8 cellular contexts compared by ENCODE assay signal in genomic region chr10:13890617-13891541, GRCh38.
A peak's percentile ranks its signal among the peaks of the same experiment; 100 is the strongest.
DNase-seq lines count a peak whose midpoint lies in the region; ATAC-seq and TF ChIP-seq lines count a peak whose summit lies in the region.

No MANE protein-coding gene starts in this region.

- no peak for TF ChIP-seq POLR2A in erythroblast (IDR thresholded peaks at IDR 0.05; ENCODE audit: low read length)

- in situ Hi-C loops in astrocyte of the cerebellum (cut with HindIII; ENCODE audit: low sequenced_read_pairs), result no loop called here

- DNase-seq in stimulated activated naive CD8-positive, alpha-beta T cell treated with anti-CD3 and anti-CD28 coated beads, Interleukin-15, Interleukin-2, amounts not matched to agents 100 U/mL and 50 U/mL, for 24 hours, result no peak
- DNase-seq in astrocyte of the cerebellum (ENCODE audit: low read depth), result peak; percentile 31
- DNase-seq in iPS-NIHi11 (ENCODE audit: low spot score), result peak; percentile 38
- DNase-seq in smooth muscle cell (lab: John Stamatoyannopoulos, UW; ENCODE audit: unreplicated experiment), result no peak
- no peak for DNase-seq in HuH-7 (ENCODE audit: low spot score)
- DNase-seq in erythroblast (lab: John Stamatoyannopoulos, UW), result no peak

- no peaks in the 10 kb centered on the region for H3K79me2 ChIP-seq in smooth muscle cell (ENCODE audit: low read depth)

- H3K4me1 ChIP-seq in smooth muscle cell (ENCODE audit: low read depth), result peaks cover 6% of the 10 kb centered on the region

- 3% methylated on average over 41 of the region's 41 CpGs for WGBS in smooth muscle cell (ENCODE audit: low lambda C conversion rate)

- H3K9me3 ChIP-seq in smooth muscle cell (replicated peaks; ENCODE audit: low read depth), result no peaks in the 10 kb centered on the region

- H3K9me3 Mint-ChIP-seq in stimulated activated naive CD8-positive, alpha-beta T cell treated with anti-CD3 and anti-CD28 coated beads, Interleukin-15, Interleukin-2, amounts not matched to agents 100 ng/mL and 50 ng/mL, for 24 hours, result no peaks in the 10 kb centered on the region

- TF ChIP-seq CTCF in astrocyte of the cerebellum (IDR thresholded peaks at IDR 0.05; ENCODE audit: low read depth, low read length, missing control alignments), result no peak
- TF ChIP-seq CTCF in smooth muscle cell (IDR thresholded peaks at IDR 0.05; ENCODE audit: borderline replicate concordance, insufficient read depth, poor library complexity, severe bottlenecking), result no peak

- peaks cover 75% of the 10 kb centered on the region for H3K27me3 ChIP-seq in smooth muscle cell (ENCODE audit: low read depth)

- H4K20me1 ChIP-seq in smooth muscle cell (ENCODE audit: low read depth), result peaks cover 4% of the 10 kb centered on the region

- peak overlapping the region; percentile 86 for H3K4me2 ChIP-seq in smooth muscle cell

- peaks cover 69% of the 10 kb centered on the region for H3K27me3 Mint-ChIP-seq in stimulated activated naive CD8-positive, alpha-beta T cell treated with anti-CD3 and anti-CD28 coated beads, Interleukin-15, Interleukin-2, amounts not matched to agents 100 ng/mL and 50 ng/mL, for 24 hours

- peak overlapping the region; percentile 63 for H3K4me3 Mint-ChIP-seq in stimulated activated naive CD8-positive, alpha-beta T cell treated with anti-CD3 and anti-CD28 coated beads, Interleukin-15, Interleukin-2, amounts not matched to agents 100 ng/mL and 50 ng/mL, for 24 hours

- H3K27ac Mint-ChIP-seq in stimulated activated naive CD8-positive, alpha-beta T cell treated with anti-CD3 and anti-CD28 coated beads, Interleukin-15, Interleukin-2, amounts not matched to agents 100 ng/mL and 50 ng/mL, for 24 hours, result no peak overlapping the region

- peak overlapping the region; percentile 32 for H3K9ac ChIP-seq in smooth muscle cell (ENCODE audit: low read depth)

- peak overlapping the region; percentile 42 for H2AFZ ChIP-seq in smooth muscle cell (ENCODE audit: low read depth)

- H3F3A ChIP-seq in smooth muscle cell (ENCODE audit: low read depth), result no peaks in the 10 kb centered on the region

- ATAC-seq in stimulated activated naive CD8-positive, alpha-beta T cell treated with anti-CD3 and anti-CD28 coated beads, Interleukin-15, Interleukin-2, amounts not matched to agents 100 U/mL and 50 U/mL, for 24 hours, result no peak
- no peak for ATAC-seq in GM21367 (IDR thresholded peaks at IDR 0.05; ENCODE audit: unreplicated experiment)

- peaks cover 18% of the 10 kb centered on the region for H3K4me1 Mint-ChIP-seq in stimulated activated naive CD8-positive, alpha-beta T cell treated with anti-CD3 and anti-CD28 coated beads, Interleukin-15, Interleukin-2, amounts not matched to agents 100 ng/mL and 50 ng/mL, for 24 hours (ENCODE audit: low read depth)

- H3K36me3 ChIP-seq in smooth muscle cell (ENCODE audit: low read depth), result no peaks in the 10 kb centered on the region

- H3K27ac ChIP-seq in smooth muscle cell (ENCODE audit: low read depth), result no peak overlapping the region

- H3K36me3 Mint-ChIP-seq in stimulated activated naive CD8-positive, alpha-beta T cell treated with anti-CD3 and anti-CD28 coated beads, Interleukin-15, Interleukin-2, amounts not matched to agents 100 ng/mL and 50 ng/mL, for 24 hours (ENCODE audit: low read depth), result no peaks in the 10 kb centered on the region

- H3K4me3 ChIP-seq in astrocyte of the cerebellum (ENCODE audit: low read depth, low read length) (peak overlapping the region; percentile 56), smooth muscle cell (peak overlapping the region; percentile 55)

Comparison
In these comparisons a context has a peak if more than half of its experiments do, and no peak if none do; other contexts are left out.
1. DNase-seq: peak in astrocyte of the cerebellum (single experiment) and iPS-NIHi11 (single experiment); none in stimulated activated naive CD8-positive, alpha-beta T cell treated with anti-CD3 and anti-CD28 coated beads, Interleukin-15, Interleukin-2, amounts not matched to agents 100 U/mL and 50 U/mL, for 24 hours (single experiment), smooth muscle cell (single experiment), HuH-7 (single experiment) and erythroblast (0 of 2).